ENCODE assay signal across 8 cellular contexts in the genomic region with DNA sequence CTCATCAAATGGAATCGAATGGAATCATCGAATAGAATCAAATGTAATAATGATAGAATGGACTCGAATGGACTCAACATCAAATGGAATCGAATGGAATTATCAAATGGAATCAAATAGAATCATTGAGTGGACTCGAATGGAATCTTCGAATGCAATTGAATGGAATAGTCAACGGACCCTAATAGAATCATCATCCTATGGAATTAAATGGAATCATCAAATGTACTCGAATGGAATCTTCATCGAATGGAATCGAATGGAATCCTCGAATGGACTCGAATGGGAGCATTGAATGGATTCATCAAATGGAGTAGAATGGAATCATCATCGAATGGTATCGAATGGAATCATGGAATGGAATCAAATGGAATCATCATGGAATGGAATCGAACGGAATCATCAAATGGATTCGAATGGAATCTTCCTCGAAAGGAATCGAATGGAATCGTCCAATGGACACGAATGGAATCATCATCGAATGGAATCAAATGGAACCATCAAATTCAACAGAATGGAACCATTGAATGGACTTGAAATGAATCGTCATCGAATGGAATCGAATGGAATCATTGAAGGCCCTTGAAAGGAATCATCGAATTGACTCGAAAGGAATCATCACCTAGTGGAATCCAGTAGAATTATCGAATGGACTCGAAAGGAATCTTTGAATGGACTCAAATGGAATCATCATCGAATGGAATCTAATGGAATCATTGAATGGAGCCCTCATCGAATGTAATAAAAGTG.
DNase-seq lines count a peak whose midpoint lies in the region; ATAC-seq, FAIRE-seq and TF ChIP-seq lines count a peak whose summit lies in the region.
"Not testable (repeated sequence)": the region's sequence is repeated elsewhere in the genome, so short reads cannot be mapped to it uniquely, and the experiment has no call there.

No MANE protein-coding gene starts in this region.

- H3K4me3 Mint-ChIP-seq in CD14-positive monocyte; activated CD4-positive, alpha-beta T cell treated with anti-CD3 and anti-CD28 coated beads, Interleukin-2, amount 10 ng/mL, durations not matched to agents 24 days and 14 days; neural progenitor cell; stimulated activated effector memory CD8-positive, alpha-beta T cell treated with anti-CD3 and anti-CD28 coated beads, Interleukin-12 subunit alpha, Interleukin-12 subunit beta, amount 100 ng/mL, for 72 hours: not testable (repeated sequence)

- H3K9me3 Mint-ChIP-seq in CD14-positive monocyte = peaks cover 3 to 15% (median 5%) of the 10 kb centered on the region in 7 donors
- H3K9me3 Mint-ChIP-seq in activated CD4-positive, alpha-beta T cell treated with anti-CD3 and anti-CD28 coated beads, Interleukin-2, amount 10 ng/mL, durations not matched to agents 24 days and 14 days; stimulated activated effector memory CD8-positive, alpha-beta T cell treated with anti-CD3 and anti-CD28 coated beads, Interleukin-12 subunit alpha, Interleukin-12 subunit beta, amount 100 ng/mL, for 72 hours: not testable (repeated sequence)
- H3K9me3 Mint-ChIP-seq in neural progenitor cell = peaks cover 12% of the 10 kb centered on the region

- not testable (repeated sequence) for H4K20me1 ChIP-seq in neural progenitor cell (ENCODE audit: low read depth)

- not testable (repeated sequence) for H3K27me3 ChIP-seq in bronchial epithelial cell (ENCODE audit: control insufficient read depth, insufficient read depth, low read length); neural progenitor cell

- not testable (repeated sequence) for H3K9ac ChIP-seq in neural progenitor cell

- DNase-seq in CD14-positive monocyte (ENCODE audit: low spot score) (peak; percentile 46), NAMALWA (ENCODE audit: low spot score) (peak; percentile 37), bronchial epithelial cell (ENCODE audit: low read depth) (peak; percentile 14), fibroblast of gingiva (ENCODE audit: low read depth) (peak; percentile 17), kidney tubule cell (ENCODE audit: low spot score) (peak; percentile 42), neural progenitor cell (ENCODE audit: low spot score) (peak; percentile 15)
- DNase-seq in activated CD4-positive, alpha-beta T cell treated with anti-CD3 and anti-CD28 coated beads, Interleukin-2, amount 10 ng/mL, durations not matched to agents 24 days and 14 days = peak; percentile 82
- DNase-seq in stimulated activated effector memory CD8-positive, alpha-beta T cell treated with anti-CD3 and anti-CD28 coated beads, Interleukin-12 subunit alpha, Interleukin-12 subunit beta, amount 100 ng/mL, for 72 hours (ENCODE audit: low spot score in 2 of 2) = peak; percentile 33 to 72

- intact Hi-C loops in CD14-positive monocyte (cut with micrococcal nuclease); activated CD4-positive, alpha-beta T cell treated with anti-CD3 and anti-CD28 coated beads, Interleukin-2, amount 10 ng/mL, durations not matched to agents 24 days and 14 days (cut with micrococcal nuclease): not testable (repeated sequence)

- H3K36me3 ChIP-seq in bronchial epithelial cell (ENCODE audit: control insufficient read depth, insufficient read depth, low read length); neural progenitor cell: not testable (repeated sequence)

- H3K27ac ChIP-seq in neural progenitor cell = not testable (repeated sequence)

- H3K27ac Mint-ChIP-seq in CD14-positive monocyte; activated CD4-positive, alpha-beta T cell treated with anti-CD3 and anti-CD28 coated beads, Interleukin-2, amount 10 ng/mL, durations not matched to agents 24 days and 14 days; neural progenitor cell; stimulated activated effector memory CD8-positive, alpha-beta T cell treated with anti-CD3 and anti-CD28 coated beads, Interleukin-12 subunit alpha, Interleukin-12 subunit beta, amount 100 ng/mL, for 72 hours: not testable (repeated sequence)

- H3K79me2 ChIP-seq in neural progenitor cell (ENCODE audit: low read depth) = not testable (repeated sequence)

- H3K36me3 Mint-ChIP-seq in CD14-positive monocyte; activated CD4-positive, alpha-beta T cell treated with anti-CD3 and anti-CD28 coated beads, Interleukin-2, amount 10 ng/mL, durations not matched to agents 24 days and 14 days (ENCODE audit: low read depth); neural progenitor cell; stimulated activated effector memory CD8-positive, alpha-beta T cell treated with anti-CD3 and anti-CD28 coated beads, Interleukin-12 subunit alpha, Interleukin-12 subunit beta, amount 100 ng/mL, for 72 hours: not testable (repeated sequence)

- TF ChIP-seq CTCF in CD14-positive monocyte (IDR thresholded peaks at IDR 0.05); bronchial epithelial cell (IDR thresholded peaks at IDR 0.05; ENCODE audit: insufficient read depth, low read length, severe bottlenecking); neural progenitor cell (IDR thresholded peaks at IDR 0.05): not testable (repeated sequence)

- H3K4me1 ChIP-seq in neural progenitor cell = not testable (repeated sequence)

- H3F3A ChIP-seq in neural progenitor cell (ENCODE audit: low read depth) = not testable (repeated sequence)

- H3K27me3 Mint-ChIP-seq in CD14-positive monocyte (ENCODE audit: low read depth in 3 of 3); activated CD4-positive, alpha-beta T cell treated with anti-CD3 and anti-CD28 coated beads, Interleukin-2, amount 10 ng/mL, durations not matched to agents 24 days and 14 days; neural progenitor cell (ENCODE audit: insufficient read depth, low read depth): not testable (repeated sequence)

- peaks cover 10% of the 10 kb centered on the region for H3K9me3 ChIP-seq in neural progenitor cell (ENCODE audit: low read depth)

- H2AFZ ChIP-seq in neural progenitor cell (replicated peaks) = not testable (repeated sequence)

- not testable (repeated sequence) for FAIRE-seq in bronchial epithelial cell (lab: Jason Lieb, UNC)

- not testable (repeated sequence) for ATAC-seq in stimulated activated effector memory CD8-positive, alpha-beta T cell treated with anti-CD3 and anti-CD28 coated beads, Interleukin-12 subunit alpha, Interleukin-12 subunit beta, amount 100 ng/mL, for 72 hours

- not testable (repeated sequence) for H3K4me3 ChIP-seq in bronchial epithelial cell (ENCODE audit: low read depth, low read length); neural progenitor cell

- not testable (repeated sequence) for H3K4me2 ChIP-seq in neural progenitor cell

- not testable (repeated sequence) for H3K4me1 Mint-ChIP-seq in CD14-positive monocyte; activated CD4-positive, alpha-beta T cell treated with anti-CD3 and anti-CD28 coated beads, Interleukin-2, amount 10 ng/mL, durations not matched to agents 24 days and 14 days; neural progenitor cell; stimulated activated effector memory CD8-positive, alpha-beta T cell treated with anti-CD3 and anti-CD28 coated beads, Interleukin-12 subunit alpha, Interleukin-12 subunit beta, amount 100 ng/mL, for 72 hours

Comparison
In these comparisons a context has a peak if more than half of its experiments do, and no peak if none do; other contexts are left out.
1. DNase-seq: peak in every context shown above with its lines; median percentile 82 in activated CD4-positive, alpha-beta T cell treated with anti-CD3 and anti-CD28 coated beads, Interleukin-2, amount 10 ng/mL, durations not matched to agents 24 days and 14 days; 52 in stimulated activated effector memory CD8-positive, alpha-beta T cell treated with anti-CD3 and anti-CD28 coated beads, Interleukin-12 subunit alpha, Interleukin-12 subunit beta, amount 100 ng/mL, for 72 hours; 46 in CD14-positive monocyte; 42 in kidney tubule cell; 37 in NAMALWA; 17 in fibroblast of gingiva; 15 in neural progenitor cell; 14 in bronchial epithelial cell.